In the genomic region with DNA sequence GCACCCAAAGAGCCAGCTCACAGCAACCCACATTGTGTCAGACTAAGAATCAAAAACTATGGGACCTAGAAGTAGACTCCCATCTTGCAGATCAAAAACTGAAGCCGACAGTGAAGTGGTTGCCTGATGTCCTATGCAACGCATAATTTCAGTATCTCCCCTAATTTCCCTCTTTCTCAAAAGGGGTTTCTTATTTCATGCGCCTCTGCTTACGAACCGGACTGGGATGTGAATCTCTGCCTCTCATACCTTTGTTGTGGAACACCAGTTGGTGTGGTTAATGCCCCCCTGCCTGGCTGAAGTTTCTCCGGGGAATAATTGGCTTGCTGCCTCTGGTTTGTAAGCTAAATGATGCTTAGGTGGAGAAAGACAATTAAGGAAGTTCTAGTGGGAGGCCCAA, we compare ENCODE assay signal across 8 cellular contexts. TPM values are rescaled to one million over a fixed set of nuclear protein-coding genes. Genes with fewer than 3 reads are reported as not detected.
DNase-seq lines count a peak whose midpoint lies in the region; TF ChIP-seq lines count a peak whose summit lies in the region.

No MANE protein-coding gene starts in this region.

- H3K9me3 ChIP-seq in iPS-18a (ENCODE audit: control insufficient read depth, low read depth, low read length) (no peaks in the 10 kb centered on the region), spleen (peaks cover 0 to 5% (median under 1%) of the 10 kb centered on the region in 8 donors)

- TF ChIP-seq CTCF in VCaP (conservative IDR thresholded peaks at IDR 0.05) (no peak), spleen (IDR thresholded peaks at IDR 0.05 in 8 of 11, conservative IDR thresholded peaks at IDR 0.05 in 3 of 11) (no peak), brain microvascular endothelial cell (IDR thresholded peaks at IDR 0.05; ENCODE audit: low read depth, low read length, missing control alignments) (no peak)

- H3K27me3 ChIP-seq in iPS-18a (ENCODE audit: control insufficient read depth, insufficient read depth, low read length) (peaks cover 24% of the 10 kb centered on the region), spleen (replicated peaks in 1 of 7) (peaks cover 0 to 68% (median 18%) of the 10 kb centered on the region in 7 donors), brain microvascular endothelial cell (replicated peaks) (peaks cover 9% of the 10 kb centered on the region)

- intact Hi-C loops in spleen (cut with DNase I; ENCODE audit: low total_unique reads): no loop called here

- TF ChIP-seq POLR2A in spleen (IDR thresholded peaks at IDR 0.05): no peak

- no peaks in the 10 kb centered on the region for H3K36me3 ChIP-seq in iPS-18a (ENCODE audit: control insufficient read depth, low read depth, low read length)
- no peaks in the 10 kb centered on the region for H3K36me3 ChIP-seq in spleen
- H3K36me3 ChIP-seq in brain microvascular endothelial cell (replicated peaks): no peaks in the 10 kb centered on the region

- DNase-seq in NCI-H82 (lab: John Stamatoyannopoulos, UW): peak; percentile 55
- no peak for DNase-seq in NCI-H82 treated with DMSO at 0.1 percent for 48 hours (lab: John Stamatoyannopoulos, UW; ENCODE audit: unreplicated experiment)
- no peak for DNase-seq in spleen
- DNase-seq in brain microvascular endothelial cell: no peak
- DNase-seq in ureter (ENCODE audit: low spot score): no peak
- DNase-seq in NCI-H510A (lab: John Stamatoyannopoulos, UW): no peak

- H3K4me1 ChIP-seq in iPS-18a (ENCODE audit: control insufficient read depth, low read depth, low read length): peaks cover 10% of the 10 kb centered on the region
- peaks cover 8 to 30% (median 17%) of the 10 kb centered on the region in 6 donors for H3K4me1 ChIP-seq in spleen

- H3K27ac ChIP-seq in VCaP: peak overlapping the region; percentile 100
- no peak overlapping the region for H3K27ac ChIP-seq in iPS-18a (ENCODE audit: low read length)
- H3K27ac ChIP-seq in spleen: no peak overlapping the region
- H3K27ac ChIP-seq in brain microvascular endothelial cell: no peak overlapping the region

- 82 to 90% (median 84%) methylated on average over 6 of the region's 6 CpGs for WGBS in spleen, 5 donors

- H3K9ac ChIP-seq in iPS-18a (ENCODE audit: low read length): no peak overlapping the region

- peak overlapping the region; percentile 49 for H3K4me3 ChIP-seq in iPS-18a (ENCODE audit: low read length)
- peak overlapping the region in 5 of 8 donors; percentile 24 to 71 (median 46) for H3K4me3 ChIP-seq in spleen
- no peak overlapping the region for H3K4me3 ChIP-seq in brain microvascular endothelial cell (ENCODE audit: low read depth, low read length)

- in situ Hi-C loops in brain microvascular endothelial cell (cut with HindIII; ENCODE audit: low pct_ligation_motif_present, low sequenced_read_pairs): no loop called here

RNA-seq across cellular contexts. Expression of gene FAM174B, which starts 0.5 kb away (rescaled TPM):
- total RNA-seq in spleen (10 to 100 TPM in 4 of 7 donors, 1 to 10 TPM in 3; 7.4 to 17.9 (median 11.2) TPM), ureter (208 TPM)
- 1 to 10 TPM; 2.1 to 4.8 (median 3.9) TPM for polyA plus RNA-seq in spleen

Comparison
In these comparisons a context has a peak if more than half of its experiments do, and no peak if none do; other contexts are left out.
1. RNA of gene FAM174B, which starts 0.5 kb away (total RNA-seq): 208 TPM in ureter (single experiment); 7.4 to 17.9 TPM in spleen; every median in the first group is over 10 times any median in the second.